In the genomic region with DNA sequence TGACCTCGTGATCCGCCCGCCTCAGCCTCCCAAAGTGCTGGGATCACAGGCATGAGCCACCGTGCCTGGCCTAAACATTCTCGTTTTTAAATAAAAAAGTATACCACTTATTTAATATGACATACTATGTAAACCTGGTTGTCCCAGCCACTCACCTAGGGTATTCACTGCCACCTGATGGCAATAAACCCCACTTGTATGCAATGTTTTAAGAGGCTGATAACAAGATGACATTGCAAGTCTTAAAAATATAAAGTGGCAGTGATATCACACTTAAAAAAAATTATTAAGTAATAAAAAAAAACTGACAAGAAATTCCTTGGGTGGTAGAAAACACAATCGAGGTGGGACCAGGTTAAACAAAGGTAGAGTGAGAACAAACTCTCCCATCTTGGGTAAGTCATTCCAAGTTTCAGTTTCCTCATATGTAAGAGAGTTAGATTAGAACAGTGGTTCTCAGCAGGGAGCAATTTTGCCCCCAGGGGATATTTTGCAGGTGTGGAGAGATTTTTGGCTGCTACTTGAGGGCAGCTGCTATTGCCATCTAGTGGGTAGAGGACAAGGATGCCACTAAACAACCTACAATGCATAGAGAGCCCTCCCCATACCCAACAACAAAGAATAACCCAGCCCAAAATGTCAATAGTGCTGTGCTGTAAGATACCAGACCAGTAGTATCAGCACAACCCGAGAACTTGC, we compare ENCODE assay signal across 12 cellular contexts. TPM values are rescaled to one million over a fixed set of nuclear protein-coding genes. Genes with fewer than 3 reads are reported as not detected.
DNase-seq lines count a peak whose midpoint lies in the region; ATAC-seq, FAIRE-seq and TF ChIP-seq lines count a peak whose summit lies in the region.
"Had no signal": no experiment of that assay in that cellular context is flagged by ENCODE, and none has a peak within 500 bp of the region (broad histone marks: within the 10 kb centered on the region; RNA-seq: fewer than 3 reads in every experiment).

No MANE protein-coding gene starts in this region.

- peaks cover 0 to 6% (median 4%) of the 10 kb centered on the region in 3 donors for H3K36me3 ChIP-seq in pancreas

- no peaks in the 10 kb centered on the region for H3K27me3 ChIP-seq in pancreas
- H3K27me3 ChIP-seq: adrenal gland had no signal

- peaks cover 27% of the 10 kb centered on the region for H3K36me3 Mint-ChIP-seq in central memory CD8-positive, alpha-beta T cell (ENCODE audit: insufficient read depth)

- intact Hi-C loops in pancreas (cut with DNase I): no loop called here

- ATAC-seq in central memory CD8-positive, alpha-beta T cell (replicated peaks; ENCODE audit: extremely low read depth, poor library complexity, severe bottlenecking): peak; percentile 49
- ATAC-seq in pancreas (peak in 3 of 4 donors; percentile 44 to 66 (median 50)), HG03159 (IDR thresholded peaks at IDR 0.05; ENCODE audit: unreplicated experiment) (no peak)

- H3K4me3 Mint-ChIP-seq in central memory CD8-positive, alpha-beta T cell: no peak overlapping the region
- H3K4me3 Mint-ChIP-seq: T-helper 1 cell treated with Interleukin-12 subunit alpha and Interleukin-12 subunit beta and Interleukin-4 antibody, amounts not matched to agents 30 μg/mL and 1 μg/mL, for 36 hours had no signal

- H3K9me3 Mint-ChIP-seq in central memory CD8-positive, alpha-beta T cell: no peaks in the 10 kb centered on the region
- H3K9me3 Mint-ChIP-seq: T-helper 1 cell treated with Interleukin-12 subunit alpha and Interleukin-12 subunit beta and Interleukin-4 antibody, amounts not matched to agents 30 μg/mL and 1 μg/mL, for 36 hours had no signal

- H3K9me3 ChIP-seq in pancreas: no peaks in the 10 kb centered on the region
- H3K9me3 ChIP-seq: adrenal gland had no signal

- no peak overlapping the region for H3K27ac Mint-ChIP-seq in central memory CD8-positive, alpha-beta T cell (ENCODE audit: low read depth)
- H3K27ac Mint-ChIP-seq: T-helper 1 cell treated with Interleukin-12 subunit alpha and Interleukin-12 subunit beta and Interleukin-4 antibody, amounts not matched to agents 30 μg/mL and 1 μg/mL, for 36 hours had no signal

- peaks cover 21 to 42% (median 38%) of the 10 kb centered on the region in 3 donors for H3K4me1 ChIP-seq in pancreas

- H3K4me1 Mint-ChIP-seq in central memory CD8-positive, alpha-beta T cell: peaks cover 22% of the 10 kb centered on the region

- no peak overlapping the region for H3K4me3 ChIP-seq in pancreas
- H3K4me3 ChIP-seq: adrenal gland had no signal

- H3K27ac ChIP-seq in pancreas: peak overlapping the region in 1 of 4 donors; percentile 11
- H3K27ac ChIP-seq: adrenal gland had no signal

- no peak for FAIRE-seq in pancreas (lab: Jason Lieb, UNC)
- FAIRE-seq: urothelium cell line had no signal

- no peak for TF ChIP-seq CTCF in pancreas (IDR thresholded peaks at IDR 0.05)

- DNase-seq in NCI-H748 (lab: John Stamatoyannopoulos, UW; ENCODE audit: unreplicated experiment) (peak; percentile 2), NCI-H748 treated with DMSO at 0.1 percent for 48 hours (lab: John Stamatoyannopoulos, UW) (no peak), LoVo (ENCODE audit: low spot score) (peak; percentile 52), pancreas (no peak), NCI-H1694 treated with DMSO at 0.1 percent for 48 hours (lab: John Stamatoyannopoulos, UW) (no peak)
- DNase-seq in central memory CD8-positive, alpha-beta T cell (ENCODE audit: low spot score in 2 of 2): no peak
- no peak for DNase-seq in activated CD4-positive, alpha-beta T cell treated with anti-CD3 and anti-CD28 coated beads for 48 hours
- DNase-seq: adrenal gland; stimulated activated CD4-positive, alpha-beta T cell treated with anti-CD3 and anti-CD28 coated beads, Interleukin-15, amount 100 ng/mL, for 24 hours had no signal

- H3K27me3 Mint-ChIP-seq in central memory CD8-positive, alpha-beta T cell: no peaks in the 10 kb centered on the region

- WGBS in pancreas, 2 donors: 70 to 75% methylated on average over 7 of the region's 7 CpGs

RNA-seq across cellular contexts. Expression of a gene that starts 14.5 kb away (rescaled TPM):
- total RNA-seq in pancreas: 10 to 100 TPM; 49.3 to 98.1 (median 67.5) TPM
- 10 to 100 TPM; 46.1 to 99.9 TPM for polyA plus RNA-seq in pancreas

RNA-seq across cellular contexts. Expression of a gene that starts 26.5 kb away (rescaled TPM):
- total RNA-seq in pancreas: 10 to 100 TPM in 1 of 6 donors, 1 to 10 TPM in 5; 5.5 to 10.3 (median 8.2) TPM
- polyA plus RNA-seq in pancreas: 1 to 10 TPM; 1.9 to 3.9 TPM

RNA-seq across cellular contexts. Expression of a gene that starts 38.5 kb away (rescaled TPM):
- 1 to 10 TPM in 1 of 6 donors, under 1 TPM in 5; 0.38 to 1.2 (median 0.80) TPM for total RNA-seq in pancreas
- polyA plus RNA-seq in pancreas: 1 to 10 TPM; 1.7 to 6.1 TPM

Comparison
In these comparisons a context has a peak if more than half of its experiments do, and no peak if none do; other contexts are left out.
1. DNase-seq: peak in NCI-H748 (single experiment) and LoVo (single experiment); none in NCI-H748 treated with DMSO at 0.1 percent for 48 hours (single experiment), central memory CD8-positive, alpha-beta T cell (0 of 2), pancreas (0 of 6), NCI-H1694 treated with DMSO at 0.1 percent for 48 hours (single experiment) and activated CD4-positive, alpha-beta T cell treated with anti-CD3 and anti-CD28 coated beads for 48 hours (single experiment).